ENCODE assay signal across 8 cellular contexts in genomic region chr12:55925870-55926737, GRCh38.
DNase-seq lines count a peak whose midpoint lies in the region; ATAC-seq, FAIRE-seq and TF ChIP-seq lines count a peak whose summit lies in the region.

No MANE protein-coding gene starts in this region.

- peaks cover 33% of the 10 kb centered on the region for H3K4me1 ChIP-seq in RWPE2 (ENCODE audit: insufficient read depth, poor library complexity, severe bottlenecking)
- peaks cover 11% of the 10 kb centered on the region for H3K4me1 ChIP-seq in parathyroid adenoma

- peaks cover 45% of the 10 kb centered on the region for H3K36me3 ChIP-seq in RWPE2 (ENCODE audit: low read depth)
- no peaks in the 10 kb centered on the region for H3K36me3 ChIP-seq in parathyroid adenoma (ENCODE audit: control insufficient read depth, insufficient read depth, low read length)

- TF ChIP-seq CTCF in RWPE2 (IDR thresholded peaks at IDR 0.05; ENCODE audit: poor library complexity, severe bottlenecking): no peak
- TF ChIP-seq CTCF in epithelial cell of esophagus (IDR thresholded peaks at IDR 0.05; ENCODE audit: insufficient read depth, low read depth, low read length, missing control alignments): no peak
- no peak for TF ChIP-seq CTCF in parathyroid adenoma (IDR thresholded peaks at IDR 0.05)
- TF ChIP-seq CTCF in D721Med (IDR thresholded peaks at IDR 0.05; ENCODE audit: insufficient read depth, missing control alignments): no peak

- H3K27me3 ChIP-seq in RWPE2 (ENCODE audit: insufficient read depth, poor library complexity, severe bottlenecking): no peaks in the 10 kb centered on the region
- no peaks in the 10 kb centered on the region for H3K27me3 ChIP-seq in parathyroid adenoma (ENCODE audit: control insufficient read depth, insufficient read depth, low read length)

- H3K4me2 ChIP-seq in parathyroid adenoma (ENCODE audit: low read length): peak overlapping the region; percentile 82

- ATAC-seq in RWPE2 (ENCODE audit: low read depth): no peak

- no peak for FAIRE-seq in D721Med (lab: Jason Lieb, UNC)

- H3K4me3 ChIP-seq in RWPE2 (ENCODE audit: severe bottlenecking): peak overlapping the region; percentile 58
- H3K4me3 ChIP-seq in epithelial cell of esophagus (ENCODE audit: low read length): peak overlapping the region; percentile 67
- H3K4me3 ChIP-seq in parathyroid adenoma (ENCODE audit: low read depth, low read length): peak overlapping the region; percentile 100

- H3K27ac ChIP-seq in RWPE2 (ENCODE audit: poor library complexity, severe bottlenecking) (peak overlapping the region; percentile 98), parathyroid adenoma (peak overlapping the region; percentile 96)

- H3K9ac ChIP-seq in parathyroid adenoma: no peak overlapping the region

- peaks cover 23% of the 10 kb centered on the region for H3K79me2 ChIP-seq in parathyroid adenoma

- DNase-seq in NCI-H2196 (lab: John Stamatoyannopoulos, UW; ENCODE audit: unreplicated experiment) (peak; percentile 49), NCI-H2196 treated with DMSO at 0.1 percent for 48 hours (lab: John Stamatoyannopoulos, UW; ENCODE audit: unreplicated experiment) (no peak), RWPE2 (ENCODE audit: low spot score) (no peak), epithelial cell of esophagus (ENCODE audit: low read depth) (no peak), NCI-H526 treated with DMSO at 0.1 percent for 48 hours (lab: John Stamatoyannopoulos, UW) (no peak), D721Med (ENCODE audit: insufficient read length, low spot score) (no peak), GM03348 (ENCODE audit: low spot score) (no peak)

- H3K9me3 ChIP-seq in RWPE2 (ENCODE audit: severe bottlenecking) (no peaks in the 10 kb centered on the region), parathyroid adenoma (ENCODE audit: control insufficient read depth, low read length) (no peaks in the 10 kb centered on the region)

- peak overlapping the region; percentile 94 for H2AFZ ChIP-seq in parathyroid adenoma
